In genomic region chr2:95104606-95105005, GRCh38 we compare ENCODE assay signal across 19 cellular contexts.
"Had no signal": no experiment of that assay in that cellular context is flagged by ENCODE, and none has a peak within 500 bp of the region (broad histone marks: within the 10 kb centered on the region; RNA-seq: fewer than 3 reads in every experiment).

No MANE protein-coding gene starts in this region.

- H3K27ac Mint-ChIP-seq: mesothelial cell of epicardium had no signal

- H3K4me1 Mint-ChIP-seq: mesothelial cell of epicardium had no signal

- H3K4me1 ChIP-seq: esophagus muscularis mucosa, gastroesophageal sphincter, left lung, lower lobe of right lung had no signal

- H3K27me3 ChIP-seq: dorsolateral prefrontal cortex, esophagus muscularis mucosa, foreskin keratinocyte, gastroesophageal sphincter, heart right ventricle, left lung had no signal

- H3K4me3 Mint-ChIP-seq: mesothelial cell of epicardium; naive B cell; naive thymus-derived CD8-positive, alpha-beta T cell had no signal

- H3K27me3 Mint-ChIP-seq: naive B cell; naive thymus-derived CD8-positive, alpha-beta T cell had no signal

- DNase-seq: dermis blood vessel endothelial cell; dorsolateral prefrontal cortex; effector CD4-positive, alpha-beta T cell; effector memory CD4-positive, alpha-beta T cell; foreskin keratinocyte; heart right ventricle; hippocampal formation; left cardiac atrium; left lung; left ventricle myocardium superior; lower lobe of right lung; mesenchymal stem cell; mucosa of descending colon; naive B cell; naive thymus-derived CD8-positive, alpha-beta T cell had no signal

- H3K9me3 Mint-ChIP-seq: mesothelial cell of epicardium; naive B cell; naive thymus-derived CD8-positive, alpha-beta T cell had no signal

- H3K4me3 ChIP-seq: coronary artery, dorsolateral prefrontal cortex, esophagus muscularis mucosa, gastroesophageal sphincter, heart right ventricle, left lung, lower lobe of right lung, mucosa of descending colon had no signal

- H3K9me3 ChIP-seq: esophagus muscularis mucosa, gastroesophageal sphincter, heart right ventricle, left lung, lower lobe of right lung, mucosa of descending colon had no signal

- H3K27ac ChIP-seq: coronary artery, dorsolateral prefrontal cortex, esophagus muscularis mucosa, foreskin keratinocyte, gastroesophageal sphincter, heart right ventricle, left lung, lower lobe of right lung had no signal

- ATAC-seq: foreskin keratinocyte; gastroesophageal sphincter; heart right ventricle; left cardiac atrium; left lung; left ventricle myocardium superior; lower lobe of right lung; mucosa of descending colon; naive thymus-derived CD8-positive, alpha-beta T cell had no signal
